ENCODE assay signal across 11 cellular contexts in genomic region chr11:35047179-35047578, GRCh38.
DNase-seq lines count a peak whose midpoint lies in the region; ATAC-seq and TF ChIP-seq lines count a peak whose summit lies in the region.
"Had no signal": no experiment of that assay in that cellular context is flagged by ENCODE, and none has a peak within 500 bp of the region (broad histone marks: within the 10 kb centered on the region; RNA-seq: fewer than 3 reads in every experiment).

No MANE protein-coding gene starts in this region.

- 90 to 93% methylated on average over 1 of the region's 1 CpG for WGBS in tibial nerve, 2 donors

- no peak for TF ChIP-seq EP300 in tibial nerve (IDR thresholded peaks at IDR 0.05)

- H3K4me1 Mint-ChIP-seq in IgD-negative memory B cell = peaks cover 50 to 54% (median 52%) of the 10 kb centered on the region in 3 donors
- H3K4me1 Mint-ChIP-seq in activated T-helper 17 cell treated with anti-CD3 and anti-CD28 coated beads, Interleukin-2, amount 50 U/mL, for 72 hours = peaks cover 46% of the 10 kb centered on the region

- H3K27me3 ChIP-seq in neutrophil = no peaks in the 10 kb centered on the region
- H3K27me3 ChIP-seq in tibial nerve = no peaks in the 10 kb centered on the region

- H3K4me3 ChIP-seq in neutrophil (ENCODE audit: low read depth in 1 of 2, low read length in 1 of 2) = no peak overlapping the region
- no peak overlapping the region for H3K4me3 ChIP-seq in tibial nerve
- H3K4me3 ChIP-seq: SK-N-MC had no signal

- H3K9me3 ChIP-seq in neutrophil = no peaks in the 10 kb centered on the region
- H3K9me3 ChIP-seq in tibial nerve = no peaks in the 10 kb centered on the region

- no peak for TF ChIP-seq POLR2A in tibial nerve (IDR thresholded peaks at IDR 0.05)

- peak overlapping the region; percentile 70 for H3K27ac ChIP-seq in neutrophil
- no peak overlapping the region for H3K27ac ChIP-seq in tibial nerve
- H3K27ac ChIP-seq: parathyroid adenoma, SK-N-MC had no signal

- H3K27ac Mint-ChIP-seq in IgD-negative memory B cell = peak overlapping the region; percentile 83 to 100 (median 97)
- H3K27ac Mint-ChIP-seq in activated T-helper 17 cell treated with anti-CD3 and anti-CD28 coated beads, Interleukin-2, amount 50 U/mL, for 72 hours = peak overlapping the region; percentile 97

- peaks cover 43 to 66% of the 10 kb centered on the region in 2 experiments for H3K4me1 ChIP-seq in neutrophil (ENCODE audit: control insufficient read depth in 1 of 2, insufficient read depth in 1 of 2, low read depth in 1 of 2, low read length in 1 of 2)
- H3K4me1 ChIP-seq in tibial nerve = peaks cover 0 to 10% (median 0%) of the 10 kb centered on the region in 4 donors
- H3K4me1 ChIP-seq: parathyroid adenoma had no signal

- H3K27me3 Mint-ChIP-seq in IgD-negative memory B cell = no peaks in the 10 kb centered on the region
- H3K27me3 Mint-ChIP-seq in activated T-helper 17 cell treated with anti-CD3 and anti-CD28 coated beads, Interleukin-2, amount 50 U/mL, for 72 hours = no peaks in the 10 kb centered on the region

- H3K36me3 ChIP-seq in neutrophil = no peaks in the 10 kb centered on the region
- H3K36me3 ChIP-seq in tibial nerve = no peaks in the 10 kb centered on the region

- DNase-seq in SIG-M5 (lab: John Stamatoyannopoulos, UW) (peak; percentile 35), DMS153 (lab: John Stamatoyannopoulos, UW) (no peak), tibial nerve (ENCODE audit: low spot score in 2 of 2) (no peak)
- DNase-seq: NCI-H2171 had no signal

- peak overlapping the region; percentile 46 to 74 (median 62) for H3K4me3 Mint-ChIP-seq in IgD-negative memory B cell
- H3K4me3 Mint-ChIP-seq in activated T-helper 17 cell treated with anti-CD3 and anti-CD28 coated beads, Interleukin-2, amount 50 U/mL, for 72 hours = peak overlapping the region; percentile 79

- peaks cover 3% of the 10 kb centered on the region for H3K36me3 Mint-ChIP-seq in IgD-negative memory B cell
- no peaks in the 10 kb centered on the region for H3K36me3 Mint-ChIP-seq in activated T-helper 17 cell treated with anti-CD3 and anti-CD28 coated beads, Interleukin-2, amount 50 U/mL, for 72 hours (ENCODE audit: low read depth)

- TF ChIP-seq CTCF in neutrophil (IDR thresholded peaks at IDR 0.05) = no peak
- no peak for TF ChIP-seq CTCF in tibial nerve (IDR thresholded peaks at IDR 0.05)

- peak; percentile 31 for ATAC-seq in activated T-helper 17 cell treated with anti-CD3 and anti-CD28 coated beads, Interleukin-2, amount 50 U/mL, for 72 hours (replicated peaks)
- ATAC-seq in GM19351 (IDR thresholded peaks at IDR 0.05; ENCODE audit: unreplicated experiment) = no peak
- no peak for ATAC-seq in GM21825 (IDR thresholded peaks at IDR 0.05; ENCODE audit: unreplicated experiment)

- peaks cover 0 to 9% (median 0%) of the 10 kb centered on the region in 3 donors for H3K9me3 Mint-ChIP-seq in IgD-negative memory B cell
- no peaks in the 10 kb centered on the region for H3K9me3 Mint-ChIP-seq in activated T-helper 17 cell treated with anti-CD3 and anti-CD28 coated beads, Interleukin-2, amount 50 U/mL, for 72 hours
